10 cellular contexts compared by ENCODE assay signal in the genomic region with DNA sequence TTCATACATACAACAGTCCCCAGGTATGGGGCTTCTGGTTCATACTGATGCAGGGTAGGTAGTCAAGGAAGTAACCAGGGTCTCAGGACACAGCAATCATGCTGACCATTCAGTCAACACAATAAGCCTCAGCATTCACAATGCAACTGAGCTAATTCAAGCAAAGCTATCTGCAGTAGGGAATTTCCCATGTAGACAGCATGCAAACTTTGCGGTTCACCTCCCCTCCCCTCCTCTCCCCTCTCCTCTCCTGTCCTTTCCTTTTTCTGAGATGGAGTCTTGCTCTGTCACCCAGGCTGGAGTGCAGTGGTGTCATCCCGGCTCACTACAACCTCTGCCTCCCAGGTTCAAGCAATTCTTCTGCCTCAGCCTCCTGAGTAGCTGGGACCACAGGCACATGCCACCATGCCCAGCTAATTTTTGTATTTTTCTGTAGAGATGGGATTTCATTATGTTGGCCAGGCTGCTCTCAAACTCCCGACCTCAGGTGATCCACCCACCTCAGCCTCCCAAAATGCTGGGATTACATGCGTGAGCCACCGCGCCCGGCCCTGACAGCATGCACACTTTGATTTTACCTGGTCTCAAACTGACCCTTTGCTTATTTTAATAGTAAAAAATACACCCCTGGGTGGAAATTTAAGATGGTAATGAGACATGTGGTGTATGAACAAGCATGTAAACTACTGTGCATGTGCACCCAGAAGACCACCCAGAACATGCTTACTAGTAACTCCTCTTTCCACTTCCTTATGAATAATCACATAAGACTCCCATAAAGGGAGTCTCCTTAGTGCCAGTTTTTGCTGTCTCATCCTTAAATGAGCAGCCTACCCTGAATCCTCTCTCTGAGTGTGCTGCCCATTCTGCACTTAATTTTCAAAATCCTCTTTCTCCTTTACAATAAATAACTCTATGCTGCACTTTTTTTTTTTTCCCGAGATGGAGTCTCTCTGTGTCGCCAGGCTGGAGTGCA. TPM values are rescaled to one million over a fixed set of nuclear protein-coding genes. Genes with fewer than 3 reads are reported as not detected.
DNase-seq lines count a peak whose midpoint lies in the region; ATAC-seq and TF ChIP-seq lines count a peak whose summit lies in the region.
"Had no signal": no experiment of that assay in that cellular context is flagged by ENCODE, and none has a peak within 500 bp of the region (broad histone marks: within the 10 kb centered on the region; RNA-seq: fewer than 3 reads in every experiment).

No MANE protein-coding gene starts in this region.

- intact Hi-C loops in Right ventricle myocardium superior (cut with DNase I) (no loop called here), cardiac septum (cut with DNase I) (no loop called here), spleen (cut with DNase I; ENCODE audit: low total_unique reads) (no loop called here), prostate gland (cut with DNase I) (no loop called here)

- DNase-seq in Right ventricle myocardium superior: no peak
- no peak for DNase-seq in cardiac septum (ENCODE audit: low spot score)
- DNase-seq in astrocyte of the hippocampus (ENCODE audit: low read depth, low spot score): peak; percentile 26
- no peak for DNase-seq in spleen
- no peak for DNase-seq in AML-193 (lab: John Stamatoyannopoulos, UW)
- no peak for DNase-seq in NCI-H748 (lab: John Stamatoyannopoulos, UW; ENCODE audit: unreplicated experiment)
- no peak for DNase-seq in prostate gland (ENCODE audit: low spot score)

- no peaks in the 10 kb centered on the region for H3K27me3 ChIP-seq in spleen (replicated peaks in 1 of 7)
- H3K27me3 ChIP-seq in prostate gland (replicated peaks; ENCODE audit: insufficient read depth): no peaks in the 10 kb centered on the region
- H3K27me3 ChIP-seq: adrenal gland had no signal

- no peak for TF ChIP-seq CTCF in spleen (IDR thresholded peaks at IDR 0.05 in 8 of 11, conservative IDR thresholded peaks at IDR 0.05 in 3 of 11)
- TF ChIP-seq CTCF in prostate gland (IDR thresholded peaks at IDR 0.05): no peak

- peaks cover 21 to 63% (median 57%) of the 10 kb centered on the region in 6 donors for H3K4me1 ChIP-seq in spleen
- H3K4me1 ChIP-seq in prostate gland (replicated peaks): no peaks in the 10 kb centered on the region

- ATAC-seq in Right ventricle myocardium superior (ENCODE audit: poor library complexity) (peak; percentile 47), HG03354 (IDR thresholded peaks at IDR 0.05; ENCODE audit: poor library complexity, severe bottlenecking, unreplicated experiment) (peak; percentile 66)

- H3K4me3 ChIP-seq in spleen: peak overlapping the region in 1 of 8 donors; percentile 36
- H3K4me3 ChIP-seq in prostate gland: no peak overlapping the region
- H3K4me3 ChIP-seq: adrenal gland had no signal

- no peak for TF ChIP-seq POLR2A in spleen (IDR thresholded peaks at IDR 0.05)
- TF ChIP-seq POLR2A in prostate gland (IDR thresholded peaks at IDR 0.05): no peak

- WGBS in spleen, 5 donors: 74 to 82% (median 77%) methylated on average over 9 of the region's 9 CpGs
- WGBS in prostate gland: 85% methylated on average over 9 of the region's 9 CpGs

- H3K9me3 ChIP-seq in spleen (no peaks in the 10 kb centered on the region), prostate gland (no peaks in the 10 kb centered on the region)
- H3K9me3 ChIP-seq: adrenal gland had no signal

- peak overlapping the region in 5 of 8 donors; percentile 54 to 86 (median 82) for H3K27ac ChIP-seq in spleen
- H3K27ac ChIP-seq in prostate gland: no peak overlapping the region

- H3K36me3 ChIP-seq in spleen (no peaks in the 10 kb centered on the region), prostate gland (no peaks in the 10 kb centered on the region)
- H3K36me3 ChIP-seq: adrenal gland had no signal

RNA-seq across cellular contexts. Expression of gene RNF135, which starts 9.3 kb away (rescaled TPM):
- 4.7 TPM for total RNA-seq in Right ventricle myocardium superior
- total RNA-seq in cardiac septum: 4.8 TPM
- 10 to 100 TPM; 26.3 to 43.6 (median 40.5) TPM for total RNA-seq in spleen
- polyA plus RNA-seq in spleen: 10 to 100 TPM; 20.1 to 27.4 (median 26.4) TPM
- 10 to 100 TPM; 32.1 to 39.3 TPM for total RNA-seq in prostate gland

RNA-seq across cellular contexts. Expression of gene ADAP2, which starts 39.8 kb away (rescaled TPM):
- total RNA-seq in Right ventricle myocardium superior (7.6 TPM), cardiac septum (6.8 TPM), spleen (10 to 100 TPM; 40.0 to 79.7 (median 67.1) TPM), prostate gland (10 to 100 TPM in 1 of 2 donors, 1 to 10 TPM in 1; 5.8 to 12.3 TPM)
- 10 to 100 TPM; 10.3 to 17.7 (median 11.5) TPM for polyA plus RNA-seq in spleen
- polyA plus RNA-seq: CD8-positive, alpha-beta memory T cell had no signal

RNA-seq across cellular contexts. Expression of gene TEFM, which starts 55.5 kb away (rescaled TPM):
- total RNA-seq in Right ventricle myocardium superior (10.2 TPM), cardiac septum (12.0 TPM), spleen (10 to 100 TPM; 16.0 to 33.4 (median 18.0) TPM), prostate gland (1 to 10 TPM; 4.4 to 8.6 TPM)
- 10 to 100 TPM in 2 of 3 donors, 1 to 10 TPM in 1; 8.4 to 14.6 (median 11.2) TPM for polyA plus RNA-seq in spleen

Comparison
In these comparisons a context has a peak if more than half of its experiments do, and no peak if none do; other contexts are left out.
1. H3K27ac ChIP-seq: peak in spleen (5 of 8); none in prostate gland (0 of 2).